In genomic region chr19:49423278-49423984, GRCh38 we compare ENCODE assay signal across 12 cellular contexts. TPM values are rescaled to one million over a fixed set of nuclear protein-coding genes. Genes with fewer than 3 reads are reported as not detected.
DNase-seq lines count a peak whose midpoint lies in the region; ATAC-seq lines count a peak whose summit lies in the region.
"Had no signal": no experiment of that assay in that cellular context is flagged by ENCODE, and none has a peak within 500 bp of the region (broad histone marks: within the 10 kb centered on the region; RNA-seq: fewer than 3 reads in every experiment).

A gene with protein sequence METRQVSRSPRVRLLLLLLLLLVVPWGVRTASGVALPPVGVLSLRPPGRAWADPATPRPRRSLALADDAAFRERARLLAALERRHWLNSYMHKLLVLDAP (minus strand): TSS chr19:49423441. CDS start chr19:49423339, 102 bp downstream.

- peaks cover 24% of the 10 kb centered on the region for H3K27me3 ChIP-seq in iPS DF 6.9 (ENCODE audit: control insufficient read depth, insufficient read depth, low read length)

- H3K27me3 Mint-ChIP-seq in activated T-cell treated with anti-CD3 and anti-CD28 coated beads, Interleukin-2, amount 50 U/mL, for 4 hours (ENCODE audit: low read depth), result peaks cover 85% of the 10 kb centered on the region
- H3K27me3 Mint-ChIP-seq in activated CD4-positive, alpha-beta memory T cell treated with anti-CD3 and anti-CD28 coated beads, Interleukin-2, amount 10 ng/mL, durations not matched to agents 7 days and 5 days, result peaks cover 92% of the 10 kb centered on the region
- H3K27me3 Mint-ChIP-seq in stimulated activated naive B cell treated with anti-CD40 and anti-IgM and Interleukin-4, amounts not matched to agents 10 μg/mL and 1 μg/mL and 100 μg/mL, for 72 hours, result peaks cover 93 to 100% of the 10 kb centered on the region in 2 donors

- peak within 1 kb of the TSS; percentile 28; the same call in 1 of the 2 replicates for H3K4me3 ChIP-seq in iPS DF 6.9 (ENCODE audit: low read length)
- H3K4me3 ChIP-seq: SJCRH30 had no signal

- CTCF ChIA-PET in activated CD4-positive, alpha-beta memory T cell treated with anti-CD3 and anti-CD28 coated beads, Interleukin-2, amount 10 ng/mL, durations not matched to agents 7 days and 5 days (lab: Charles Lee), result interaction anchor here (1.1 kb wide), 1 partner anchor 12 kb away, joined by 3 read pairs; no protein-coding TSS in a partner anchor

- peak within 1 kb of the TSS; percentile 20 for H3K27ac Mint-ChIP-seq in activated CD4-positive, alpha-beta memory T cell treated with anti-CD3 and anti-CD28 coated beads, Interleukin-2, amount 10 ng/mL, durations not matched to agents 7 days and 5 days
- peak within 1 kb of the TSS; percentile 91 for H3K27ac Mint-ChIP-seq in stimulated activated naive B cell treated with anti-CD40 and anti-IgM and Interleukin-4, amounts not matched to agents 10 μg/mL and 1 μg/mL and 100 μg/mL, for 72 hours

- H3K4me1 Mint-ChIP-seq in activated T-cell treated with anti-CD3 and anti-CD28 coated beads, Interleukin-2, amount 50 U/mL, for 4 hours (ENCODE audit: low read depth), result peaks cover 51% of the 10 kb centered on the region
- peaks cover 52% of the 10 kb centered on the region for H3K4me1 Mint-ChIP-seq in activated CD4-positive, alpha-beta memory T cell treated with anti-CD3 and anti-CD28 coated beads, Interleukin-2, amount 10 ng/mL, durations not matched to agents 7 days and 5 days
- peaks cover 50 to 75% of the 10 kb centered on the region in 2 donors for H3K4me1 Mint-ChIP-seq in stimulated activated naive B cell treated with anti-CD40 and anti-IgM and Interleukin-4, amounts not matched to agents 10 μg/mL and 1 μg/mL and 100 μg/mL, for 72 hours

- H3K36me3 Mint-ChIP-seq in activated T-cell treated with anti-CD3 and anti-CD28 coated beads, Interleukin-2, amount 50 U/mL, for 4 hours (ENCODE audit: insufficient read depth), result no peaks in the 10 kb centered on the region
- H3K36me3 Mint-ChIP-seq in activated CD4-positive, alpha-beta memory T cell treated with anti-CD3 and anti-CD28 coated beads, Interleukin-2, amount 10 ng/mL, durations not matched to agents 7 days and 5 days (ENCODE audit: low read depth), result no peaks in the 10 kb centered on the region
- peaks cover 0 to 2% of the 10 kb centered on the region in 2 donors for H3K36me3 Mint-ChIP-seq in stimulated activated naive B cell treated with anti-CD40 and anti-IgM and Interleukin-4, amounts not matched to agents 10 μg/mL and 1 μg/mL and 100 μg/mL, for 72 hours

- H3K36me3 ChIP-seq in iPS DF 6.9 (ENCODE audit: control insufficient read depth, insufficient read depth, low read length), result no peaks in the 10 kb centered on the region
- H3K36me3 ChIP-seq: SJCRH30 had no signal

- H3K27ac ChIP-seq in iPS DF 6.9 (ENCODE audit: low read length), result no peak within 1 kb of the TSS
- H3K27ac ChIP-seq: epithelial cell of prostate, SJCRH30 had no signal

- ATAC-seq in activated T-cell treated with anti-CD3 and anti-CD28 coated beads, Interleukin-2, amount 50 U/mL, for 4 hours, result no peak
- peak in 1 of 2 donors; percentile 3 for ATAC-seq in stimulated activated naive B cell treated with anti-CD40 and anti-IgM and Interleukin-4, amounts not matched to agents 10 μg/mL and 1 μg/mL and 100 μg/mL, for 72 hours (replicated peaks)
- no peak for ATAC-seq in HG02759 (IDR thresholded peaks at IDR 0.05; ENCODE audit: unreplicated experiment)

- peaks cover 13% of the 10 kb centered on the region for H3K4me1 ChIP-seq in iPS DF 6.9 (ENCODE audit: control insufficient read depth, insufficient read depth, low read length)
- H3K4me1 ChIP-seq: SJCRH30 had no signal

- H3K9me3 Mint-ChIP-seq in activated T-cell treated with anti-CD3 and anti-CD28 coated beads, Interleukin-2, amount 50 U/mL, for 4 hours, result no peaks in the 10 kb centered on the region
- no peaks in the 10 kb centered on the region for H3K9me3 Mint-ChIP-seq in activated CD4-positive, alpha-beta memory T cell treated with anti-CD3 and anti-CD28 coated beads, Interleukin-2, amount 10 ng/mL, durations not matched to agents 7 days and 5 days
- no peaks in the 10 kb centered on the region for H3K9me3 Mint-ChIP-seq in stimulated activated naive B cell treated with anti-CD40 and anti-IgM and Interleukin-4, amounts not matched to agents 10 μg/mL and 1 μg/mL and 100 μg/mL, for 72 hours

- H3K4me3 Mint-ChIP-seq in activated T-cell treated with anti-CD3 and anti-CD28 coated beads, Interleukin-2, amount 50 U/mL, for 4 hours, result peak within 1 kb of the TSS; percentile 73
- H3K4me3 Mint-ChIP-seq in activated CD4-positive, alpha-beta memory T cell treated with anti-CD3 and anti-CD28 coated beads, Interleukin-2, amount 10 ng/mL, durations not matched to agents 7 days and 5 days, result peak within 1 kb of the TSS; percentile 71
- peak within 1 kb of the TSS; percentile 78 to 80 for H3K4me3 Mint-ChIP-seq in stimulated activated naive B cell treated with anti-CD40 and anti-IgM and Interleukin-4, amounts not matched to agents 10 μg/mL and 1 μg/mL and 100 μg/mL, for 72 hours

- no peaks in the 10 kb centered on the region for H3K9me3 ChIP-seq in iPS DF 6.9 (ENCODE audit: control insufficient read depth, insufficient read depth, low read length)
- H3K9me3 ChIP-seq: SJCRH30 had no signal

- POLR2A ChIA-PET in activated CD4-positive, alpha-beta memory T cell treated with anti-CD3 and anti-CD28 coated beads, Interleukin-2, amount 10 ng/mL, durations not matched to agents 7 days and 5 days (lab: Charles Lee), result interaction anchor here (1.0 kb wide), 1 partner anchor 75 kb away, joined by 3 read pairs; no protein-coding TSS in a partner anchor

- no peak for DNase-seq in activated T-cell treated with anti-CD3 and anti-CD28 coated beads, Interleukin-2, amount 50 U/mL, for 4 hours
- DNase-seq in activated T-cell treated with anti-CD3 and anti-CD28 coated beads, Interleukin-2, amount 50 U/mL, for 1 hour, result no peak
- DNase-seq in activated CD4-positive, alpha-beta memory T cell treated with anti-CD3 and anti-CD28 coated beads, Interleukin-2, amount 10 ng/mL, durations not matched to agents 7 days and 5 days, result no peak
- DNase-seq in iPS DF 6.9 (ENCODE audit: low read depth, low spot score) (no peak), HuH-7.5 (ENCODE audit: low spot score) (no peak), HuH-7 (ENCODE audit: low spot score) (no peak)
- DNase-seq in stimulated activated naive B cell treated with anti-CD40 and anti-IgM and Interleukin-4, amounts not matched to agents 10 μg/mL and 1 μg/mL and 100 μg/mL, for 72 hours, result no peak
- DNase-seq: NCI-H187 treated with DMSO at 0.1 percent for 48 hours, SJCRH30 had no signal

- WGBS in iPS DF 6.9 (ENCODE audit: insufficient coverage, insufficient read length), result no CpG with 5 or more reads among the region's 31 CpGs

RNA-seq across cellular contexts. Expression of the gene that starts here (rescaled TPM):
- total RNA-seq in activated T-cell treated with anti-CD3 and anti-CD28 coated beads, Interleukin-2, amount 50 U/mL, for 4 hours, result not detected
- not detected for total RNA-seq in activated CD4-positive, alpha-beta memory T cell treated with anti-CD3 and anti-CD28 coated beads, Interleukin-2, amount 10 ng/mL, durations not matched to agents 7 days and 5 days
- total RNA-seq: lung microvascular endothelial cell, SJCRH30 had no signal
